ENCODE assay signal across 8 cellular contexts in genomic region chr1:1407101-1407956, GRCh38. TPM values are rescaled to one million over a fixed set of nuclear protein-coding genes. Genes with fewer than 3 reads are reported as not detected.
DNase-seq lines count a peak whose midpoint lies in the region; ATAC-seq and TF ChIP-seq lines count a peak whose summit lies in the region.

Gene MRPL20, minus strand, starts transcription at chr1:1407293. Its CDS starts 76 bp downstream, at chr1:1407217.

- H3K27me3 Mint-ChIP-seq in T-helper 1 cell treated with Interleukin-12 subunit alpha and Interleukin-12 subunit beta and Interleukin-4 antibody, amounts not matched to agents 30 μg/mL and 1 μg/mL, for 36 hours (ENCODE audit: low read depth): no peaks in the 10 kb centered on the region

- no peaks in the 10 kb centered on the region for H3K9me3 ChIP-seq in psoas muscle

- H3K27me3 ChIP-seq in psoas muscle (ENCODE audit: insufficient read depth in 3 of 3, low read length in 2 of 3): no peaks in the 10 kb centered on the region

- peak; percentile 73 for DNase-seq in NCI-H1694 treated with DMSO at 0.1 percent for 48 hours (lab: John Stamatoyannopoulos, UW)
- DNase-seq in amniotic stem cell (lab: John Stamatoyannopoulos, UW): peak; percentile 90
- peak; percentile 97 for DNase-seq in left ventricle myocardium superior
- DNase-seq in psoas muscle: peak; percentile 96 to 98

- peak; percentile 92 for ATAC-seq in GM18498 (IDR thresholded peaks at IDR 0.05; ENCODE audit: unreplicated experiment)
- peak; percentile 95 for ATAC-seq in HG02885 (IDR thresholded peaks at IDR 0.05; ENCODE audit: poor library complexity, unreplicated experiment)
- peak; percentile 97 for ATAC-seq in left ventricle myocardium superior
- ATAC-seq in psoas muscle: peak; percentile 97 to 99 (median 98)

- H3K36me3 Mint-ChIP-seq in T-helper 1 cell treated with Interleukin-12 subunit alpha and Interleukin-12 subunit beta and Interleukin-4 antibody, amounts not matched to agents 30 μg/mL and 1 μg/mL, for 36 hours (ENCODE audit: low read depth): peaks cover 26% of the 10 kb centered on the region

- H3K4me1 ChIP-seq in psoas muscle (peaks cover 26% of the 10 kb centered on the region), urinary bladder (ENCODE audit: insufficient read depth) (peaks cover 2% of the 10 kb centered on the region)

- peaks cover 5 to 43% of the 10 kb centered on the region in 2 donors for H3K36me3 ChIP-seq in psoas muscle (ENCODE audit: insufficient read depth in 1 of 2, low read depth in 1 of 2)
- no peaks in the 10 kb centered on the region for H3K36me3 ChIP-seq in urinary bladder (ENCODE audit: insufficient read depth)

- no peak for TF ChIP-seq CTCF in psoas muscle (IDR thresholded peaks at IDR 0.05)

- peak within 1 kb of the TSS; percentile 83 for H3K27ac ChIP-seq in psoas muscle
- peak within 1 kb of the TSS; percentile 81 for H3K27ac ChIP-seq in urinary bladder (ENCODE audit: low read depth)

- peaks cover 21% of the 10 kb centered on the region for H3K4me1 Mint-ChIP-seq in T-helper 1 cell treated with Interleukin-12 subunit alpha and Interleukin-12 subunit beta and Interleukin-4 antibody, amounts not matched to agents 30 μg/mL and 1 μg/mL, for 36 hours (ENCODE audit: low read depth)

- intact Hi-C loops in left ventricle myocardium superior (cut with micrococcal nuclease) (no loop called here), psoas muscle (cut with DNase I) (loop anchor here in 1 of 2 donors (5.0 to 10.0 kb wide), 2 partner anchors 35 to 97 kb away; no protein-coding TSS in a partner anchor)

- H3K27ac Mint-ChIP-seq in T-helper 1 cell treated with Interleukin-12 subunit alpha and Interleukin-12 subunit beta and Interleukin-4 antibody, amounts not matched to agents 30 μg/mL and 1 μg/mL, for 36 hours: peak within 1 kb of the TSS; percentile 92

- H3K4me3 Mint-ChIP-seq in T-helper 1 cell treated with Interleukin-12 subunit alpha and Interleukin-12 subunit beta and Interleukin-4 antibody, amounts not matched to agents 30 μg/mL and 1 μg/mL, for 36 hours: peak within 1 kb of the TSS; percentile 89

- WGBS in psoas muscle, 3 donors: 0 to 1% (median 1%) methylated on average over 61 to 96 of the region's 96 CpGs
- under 1% methylated on average over 96 of the region's 96 CpGs for WGBS in urinary bladder

- no peaks in the 10 kb centered on the region for H3K9me3 Mint-ChIP-seq in T-helper 1 cell treated with Interleukin-12 subunit alpha and Interleukin-12 subunit beta and Interleukin-4 antibody, amounts not matched to agents 30 μg/mL and 1 μg/mL, for 36 hours

- peak within 1 kb of the TSS; percentile 92 for H3K4me3 ChIP-seq in psoas muscle
- H3K4me3 ChIP-seq in urinary bladder (ENCODE audit: low read depth, low read length): peak within 1 kb of the TSS; percentile 97

RNA-seq across cellular contexts. Expression of gene MRPL20, which starts in this region (rescaled TPM):
- 155 TPM for total RNA-seq in left ventricle myocardium superior
- total RNA-seq in psoas muscle: 100 to 1,000 TPM; 114 to 159 (median 143) TPM
- polyA plus RNA-seq in psoas muscle: 100 to 1,000 TPM; 211 to 308 (median 255) TPM
- 55.1 TPM for total RNA-seq in urinary bladder
- polyA plus RNA-seq in urinary bladder: 183 TPM

Comparison
In these comparisons a context has a peak if more than half of its experiments do, and no peak if none do; other contexts are left out.
1. Peak in every context shown above with its lines: DNase-seq, ATAC-seq, H3K4me3 ChIP-seq and H3K27ac ChIP-seq.